8 cellular contexts compared by ENCODE assay signal in the genomic region with DNA sequence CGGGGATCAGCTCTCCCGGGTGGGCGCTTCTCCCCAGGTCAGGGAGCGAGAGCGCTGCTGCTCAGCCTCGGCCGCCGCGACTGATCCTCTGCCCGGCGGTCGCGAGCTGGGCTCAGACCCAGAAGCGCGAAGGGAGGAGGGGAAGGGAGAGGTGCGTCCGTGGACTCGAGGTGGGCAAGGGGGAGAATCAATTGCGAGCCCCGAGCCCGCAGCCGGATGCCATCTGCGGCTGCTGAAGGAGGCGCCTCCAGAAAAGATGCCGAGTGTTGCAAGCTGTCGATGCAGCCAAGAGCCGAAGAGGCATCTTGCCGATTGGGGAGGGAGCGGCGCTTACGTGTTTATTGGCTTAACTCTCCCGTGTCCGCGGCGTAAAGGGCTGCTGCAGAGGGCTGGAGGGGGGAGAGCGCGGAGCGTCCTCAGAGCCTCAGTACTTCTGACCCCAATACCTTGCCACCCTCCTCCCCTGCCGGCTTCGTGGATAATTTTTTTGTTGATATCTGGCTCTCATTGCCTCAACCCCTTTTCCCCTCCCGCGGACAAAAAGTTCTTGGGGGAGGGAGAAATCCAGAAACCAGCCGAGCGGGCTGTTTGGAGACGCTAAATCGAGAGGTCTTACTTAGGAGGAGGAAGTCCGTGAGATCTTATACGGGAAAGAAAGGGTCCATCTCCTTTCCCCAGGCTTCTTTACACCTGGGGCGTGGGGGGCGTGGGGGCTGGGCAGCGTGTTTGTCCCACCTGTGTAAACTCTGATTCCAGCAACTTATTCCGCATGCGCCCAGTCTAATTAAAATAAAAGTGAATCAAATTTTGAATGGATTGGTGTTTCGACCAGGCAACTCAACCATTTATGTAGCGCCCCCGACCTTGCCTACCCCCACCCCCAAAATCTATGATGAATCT. TPM values are rescaled to one million over a fixed set of nuclear protein-coding genes. Genes with fewer than 3 reads are reported as not detected.
DNase-seq lines count a peak whose midpoint lies in the region; ATAC-seq lines count a peak whose summit lies in the region.

A gene (minus strand): TSS at position 314 of the 900 bp plus-strand sequence. CDS start 387 bp downstream, outside the sequence.

- DNase-seq in D341Med (ENCODE audit: low spot score), result peak; percentile 83
- peak; percentile 44 for DNase-seq in NCI-H748 treated with DMSO at 0.1 percent for 48 hours (lab: John Stamatoyannopoulos, UW)
- DNase-seq in fibroblast of peridontal ligament (ENCODE audit: extremely low read depth), result peak; percentile 31
- peak; percentile 62 for DNase-seq in occipital lobe (lab: John Stamatoyannopoulos, UW)
- DNase-seq in activated CD4-positive, alpha-beta T cell treated with anti-CD3 and anti-CD28 coated beads, Interleukin-2, amount 10 ng/mL, durations not matched to agents 24 days and 14 days, result no peak
- DNase-seq in T1000 (lab: John Stamatoyannopoulos, UW), result no peak
- no peak for DNase-seq in KG1 (lab: John Stamatoyannopoulos, UW)

- H3K27me3 Mint-ChIP-seq in activated CD4-positive, alpha-beta T cell treated with anti-CD3 and anti-CD28 coated beads, Interleukin-2, amount 10 ng/mL, durations not matched to agents 24 days and 14 days, result peaks cover 40% of the 10 kb centered on the region

- no peak within 1 kb of the TSS for H3K4me3 Mint-ChIP-seq in activated CD4-positive, alpha-beta T cell treated with anti-CD3 and anti-CD28 coated beads, Interleukin-2, amount 10 ng/mL, durations not matched to agents 24 days and 14 days

- no peaks in the 10 kb centered on the region for H3K4me1 Mint-ChIP-seq in activated CD4-positive, alpha-beta T cell treated with anti-CD3 and anti-CD28 coated beads, Interleukin-2, amount 10 ng/mL, durations not matched to agents 24 days and 14 days

- H3K27ac Mint-ChIP-seq in activated CD4-positive, alpha-beta T cell treated with anti-CD3 and anti-CD28 coated beads, Interleukin-2, amount 10 ng/mL, durations not matched to agents 24 days and 14 days, result no peak within 1 kb of the TSS

- intact Hi-C loops in activated CD4-positive, alpha-beta T cell treated with anti-CD3 and anti-CD28 coated beads, Interleukin-2, amount 10 ng/mL, durations not matched to agents 24 days and 14 days (cut with micrococcal nuclease), result loop anchor here (10.0 kb wide), 1 partner anchor 501 kb away; a partner anchor contains a TSS

- H3K36me3 Mint-ChIP-seq in activated CD4-positive, alpha-beta T cell treated with anti-CD3 and anti-CD28 coated beads, Interleukin-2, amount 10 ng/mL, durations not matched to agents 24 days and 14 days (ENCODE audit: low read depth), result no peaks in the 10 kb centered on the region

- H3K9me3 Mint-ChIP-seq in activated CD4-positive, alpha-beta T cell treated with anti-CD3 and anti-CD28 coated beads, Interleukin-2, amount 10 ng/mL, durations not matched to agents 24 days and 14 days, result no peaks in the 10 kb centered on the region

- ATAC-seq in HG02763 (IDR thresholded peaks at IDR 0.05; ENCODE audit: unreplicated experiment), result no peak

RNA-seq across cellular contexts. Expression of the gene that starts here (rescaled TPM):
- 206 TPM for total RNA-seq in occipital lobe
- total RNA-seq in activated CD4-positive, alpha-beta T cell treated with anti-CD3 and anti-CD28 coated beads, Interleukin-2, amount 10 ng/mL, durations not matched to agents 24 days and 14 days, result not detected in 2 replicates

Comparison
In these comparisons a context has a peak if more than half of its experiments do, and no peak if none do; other contexts are left out.
1. RNA of the gene that starts here (total RNA-seq): 206 TPM in occipital lobe (single experiment); not detected in activated CD4-positive, alpha-beta T cell treated with anti-CD3 and anti-CD28 coated beads, Interleukin-2, amount 10 ng/mL, durations not matched to agents 24 days and 14 days; every median in the first group is over 100 times any median in the second.
2. DNase-seq: peak in D341Med (single experiment), NCI-H748 treated with DMSO at 0.1 percent for 48 hours (single experiment), fibroblast of peridontal ligament (single experiment) and occipital lobe (single experiment); none in activated CD4-positive, alpha-beta T cell treated with anti-CD3 and anti-CD28 coated beads, Interleukin-2, amount 10 ng/mL, durations not matched to agents 24 days and 14 days (single experiment), T1000 (single experiment) and KG1 (single experiment).